In genomic region chr4:105422207-105422920, GRCh38 we compare ENCODE assay signal across 19 cellular contexts. TPM values are rescaled to one million over a fixed set of nuclear protein-coding genes. Genes with fewer than 3 reads are reported as not detected.
DNase-seq lines count a peak whose midpoint lies in the region; ATAC-seq and FAIRE-seq lines count a peak whose summit lies in the region.
"Had no signal": no experiment of that assay in that cellular context is flagged by ENCODE, and none has a peak within 500 bp of the region (broad histone marks: within the 10 kb centered on the region; RNA-seq: fewer than 3 reads in every experiment).

No MANE protein-coding gene starts in this region.

- intact Hi-C loops in left ventricle myocardium superior (cut with micrococcal nuclease), result no loop called here
- intact Hi-C loops in posterior vena cava (cut with DNase I), result no loop called here

- H3K36me3 Mint-ChIP-seq in activated T-cell treated with anti-CD3 and anti-CD28 coated beads, Interleukin-2, amount 50 U/mL, for 72 hours (ENCODE audit: insufficient read depth in 2 of 2), result peaks cover 24 to 35% of the 10 kb centered on the region in 2 donors

- FAIRE-seq in A204.1 (lab: Jason Lieb, UNC), result peak; percentile 78
- peak; percentile 74 for FAIRE-seq in frontal cortex (lab: Jason Lieb, UNC)
- FAIRE-seq: GM12892, GM18507 had no signal

- H3K4me1 Mint-ChIP-seq in activated T-cell treated with anti-CD3 and anti-CD28 coated beads, Interleukin-2, amount 50 U/mL, for 72 hours (ENCODE audit: low read depth), result peaks cover 12% of the 10 kb centered on the region
- H3K4me1 Mint-ChIP-seq: CD14-positive monocyte had no signal

- peak overlapping the region; percentile 76 for H3K27ac Mint-ChIP-seq in activated T-cell treated with anti-CD3 and anti-CD28 coated beads, Interleukin-2, amount 50 U/mL, for 72 hours
- H3K27ac Mint-ChIP-seq: HFFc6 had no signal

- H3K27me3 Mint-ChIP-seq in activated T-cell treated with anti-CD3 and anti-CD28 coated beads, Interleukin-2, amount 50 U/mL, for 72 hours (ENCODE audit: low read depth), result no peaks in the 10 kb centered on the region
- H3K27me3 Mint-ChIP-seq: CD4-positive, alpha-beta memory T cell had no signal

- H3K9me3 Mint-ChIP-seq in activated T-cell treated with anti-CD3 and anti-CD28 coated beads, Interleukin-2, amount 50 U/mL, for 72 hours, result peaks cover 5 to 9% of the 10 kb centered on the region in 2 donors

- DNase-seq in activated CD4-positive, CD25-positive, alpha-beta regulatory T cell treated with anti-CD3 and anti-CD28 coated beads, Interleukin-2, amount 50 U/mL, for 72 hours, result no peak
- no peak for DNase-seq in activated T-cell treated with anti-CD3 and anti-CD28 coated beads, Interleukin-2, amount 50 U/mL, for 72 hours
- DNase-seq in activated T-cell treated with anti-CD3 and anti-CD28 coated beads for 4 hours (no peak), frontal cortex (ENCODE audit: low spot score in 2 of 2) (no peak), left ventricle myocardium superior (no peak), posterior vena cava (ENCODE audit: low spot score) (no peak)
- DNase-seq: CD4-positive, alpha-beta memory T cell; DMS153; DMS79; GDM1; GOT3; H7; HFFc6 had no signal

- ATAC-seq in activated CD4-positive, CD25-positive, alpha-beta regulatory T cell treated with anti-CD3 and anti-CD28 coated beads, Interleukin-2, amount 50 U/mL, for 24 hours, result peak; percentile 81
- peak in 1 of 2 donors; percentile 86 for ATAC-seq in activated T-cell treated with anti-CD3 and anti-CD28 coated beads, Interleukin-2, amount 50 U/mL, for 72 hours (replicated peaks in 1 of 2)
- ATAC-seq in left ventricle myocardium superior, result no peak
- ATAC-seq: HCT116 had no signal

- peak overlapping the region in 1 of 2 donors; percentile 22 for H3K4me3 Mint-ChIP-seq in activated T-cell treated with anti-CD3 and anti-CD28 coated beads, Interleukin-2, amount 50 U/mL, for 72 hours
- H3K4me3 Mint-ChIP-seq: CD14-positive monocyte; CD4-positive, alpha-beta memory T cell; HFFc6 had no signal

RNA-seq across cellular contexts. Expression of gene PPA2, which starts 51.5 kb away (rescaled TPM):
- 10 to 100 TPM; 74.7 to 90.0 TPM for total RNA-seq in activated T-cell treated with anti-CD3 and anti-CD28 coated beads, Interleukin-2, amount 50 U/mL, for 72 hours
- total RNA-seq in frontal cortex, result 76.6 TPM
- total RNA-seq in left ventricle myocardium superior, result 95.3 TPM
- 10 to 100 TPM; 67.2 to 91.3 TPM for total RNA-seq in posterior vena cava
